ENCODE assay signal across 1 cellular context in genomic region chr3:186594591-186595113, GRCh38.
TF ChIP-seq lines count a peak whose summit lies in the region.

No MANE protein-coding gene starts in this region.

TF ChIP-seq in HepG2, 621 proteins besides CTCF, POLR2A, EP300 and RAD21 (continued from another document):
- TF ChIP-seq KIAA2018 (CRISPR knock-in tag; IDR thresholded peaks at IDR 0.05; ENCODE audit: borderline replicate concordance) (no peak), RXRB (CRISPR knock-in tag; IDR thresholded peaks at IDR 0.05; ENCODE audit: borderline replicate concordance) (peak; percentile 15; the same call in 1 of the 2 replicates), ZNF574 (CRISPR knock-in tag; IDR thresholded peaks at IDR 0.05) (0 out of 2 replicates have a peak, but pooled peaks have one; percentile 35), NR2F1 (CRISPR knock-in tag; IDR thresholded peaks at IDR 0.05) (peak in 1 of 2 experiments; percentile 69; a peak in 1 of 4 replicates), ZNF710 (CRISPR knock-in tag; IDR thresholded peaks at IDR 0.05; ENCODE audit: borderline replicate concordance) (no peak; the same call in 1 of the 2 replicates), ZNF562 (CRISPR knock-in tag; IDR thresholded peaks at IDR 0.05; ENCODE audit: borderline replicate concordance) (no peak), ZNF343 (CRISPR knock-in tag; IDR thresholded peaks at IDR 0.05) (peak; percentile 29; the same call in 1 of the 2 replicates), ZNF597 (CRISPR knock-in tag; IDR thresholded peaks at IDR 0.05) (no peak), ZNF607 (CRISPR knock-in tag; IDR thresholded peaks at IDR 0.05; ENCODE audit: borderline replicate concordance) (no peak), TEAD2 (CRISPR knock-in tag; IDR thresholded peaks at IDR 0.05) (no peak), GMEB2 (CRISPR knock-in tag; IDR thresholded peaks at IDR 0.05; ENCODE audit: low read depth) (no peak), ZNF280D (CRISPR knock-in tag; IDR thresholded peaks at IDR 0.05) (no peak)
